Comparison of ENCODE assay signal across 22 cellular contexts in genomic region chr11:3356858-3357257, GRCh38.
"Had no signal": no experiment of that assay in that cellular context is flagged by ENCODE, and none has a peak within 500 bp of the region (broad histone marks: within the 10 kb centered on the region; RNA-seq: fewer than 3 reads in every experiment).

No MANE protein-coding gene starts in this region.

- H3K4me1 ChIP-seq: heart left ventricle, sigmoid colon, tibial artery, upper lobe of right lung, vagina had no signal

- ATAC-seq: esophagus mucosa, left colon, left ventricle myocardium superior, upper lobe of right lung had no signal

- H3K4me3 ChIP-seq: dorsolateral prefrontal cortex, heart left ventricle, lung, sigmoid colon, skin epidermis, tibial artery, upper lobe of right lung, vagina had no signal

- H3K27ac Mint-ChIP-seq: nephron had no signal

- FAIRE-seq: frontal cortex had no signal

- H3K27me3 ChIP-seq: dorsolateral prefrontal cortex, heart left ventricle, neutrophil, sigmoid colon, tibial artery, upper lobe of right lung, vagina had no signal

- H3K27ac ChIP-seq: dorsolateral prefrontal cortex, heart left ventricle, neutrophil, sigmoid colon, skin epidermis, tibial artery, upper lobe of right lung, vagina had no signal

- H3K4me1 Mint-ChIP-seq: naive B cell, nephron had no signal

- H3K27me3 Mint-ChIP-seq: naive B cell had no signal

- DNase-seq: cortex of kidney; dorsolateral prefrontal cortex; effector CD8-positive, alpha-beta T cell; heart left ventricle; hippocampal formation; left colon; left ventricle myocardium superior; mesendoderm; naive B cell; sigmoid colon; stimulated activated CD4-positive, alpha-beta T cell treated with anti-CD3 and anti-CD28 coated beads, Interleukin-2, amount 100 ng/mL, for 24 hours; stimulated activated CD4-positive, alpha-beta T cell treated with anti-CD3 and anti-CD28 coated beads, Interleukin-4, amount 100 ng/mL, for 4 hours; stimulated activated naive CD4-positive, alpha-beta T cell treated with Interleukin-2 at 50 U/mL for 16 hours; tibial artery; upper lobe of right lung had no signal

- H3K4me3 Mint-ChIP-seq: nephron had no signal
